26 cellular contexts compared by ENCODE assay signal in genomic region chr9:76989501-76989900, GRCh38. TPM values are rescaled to one million over a fixed set of nuclear protein-coding genes. Genes with fewer than 3 reads are reported as not detected.
DNase-seq lines count a peak whose midpoint lies in the region; FAIRE-seq and TF ChIP-seq lines count a peak whose summit lies in the region.
"Had no signal": no experiment of that assay in that cellular context is flagged by ENCODE, and none has a peak within 500 bp of the region (broad histone marks: within the 10 kb centered on the region; RNA-seq: fewer than 3 reads in every experiment).

No MANE protein-coding gene starts in this region.

- no peaks in the 10 kb centered on the region for H3K36me3 ChIP-seq in Karpas-422 (ENCODE audit: insufficient read depth, low read length)
- H3K36me3 ChIP-seq: BLaER1 treated with 17β-estradiol and CSF1 and Interleukin-3, amounts not matched to agents 10 nM and 100 nM had no signal

- no peaks in the 10 kb centered on the region for H3K36me3 Mint-ChIP-seq in activated naive CD8-positive, alpha-beta T cell treated with anti-CD3 and anti-CD28 coated beads for 36 hours
- H3K36me3 Mint-ChIP-seq: CD4-positive, CD25-positive, alpha-beta regulatory T cell; CD8-positive, alpha-beta memory T cell had no signal

- DNase-seq in Ammon's horn (ENCODE audit: low spot score) (peak; percentile 49), Karpas-422 (peak; percentile 44), globus pallidus (ENCODE audit: low spot score) (peak; percentile 63), putamen (ENCODE audit: low spot score) (peak; percentile 10), D721Med (ENCODE audit: insufficient read length, low spot score) (no peak), NK-92 (lab: John Stamatoyannopoulos, UW; ENCODE audit: unreplicated experiment) (no peak)
- no peak for DNase-seq in activated naive CD8-positive, alpha-beta T cell treated with anti-CD3 and anti-CD28 coated beads for 36 hours
- DNase-seq: 8988T; Caco-2; CD4-positive, CD25-positive, alpha-beta regulatory T cell; CD8-positive, alpha-beta memory T cell; DMS153; DMS79; GDM1; HCEC 1CT; IMR-90 had no signal

- H3K79me2 ChIP-seq in Karpas-422 (ENCODE audit: low read length), result no peaks in the 10 kb centered on the region

- H3K27me3 ChIP-seq in Karpas-422 (ENCODE audit: low read length), result no peaks in the 10 kb centered on the region
- H3K27me3 ChIP-seq: BLaER1 treated with 17β-estradiol and CSF1 and Interleukin-3, amounts not matched to agents 10 nM and 100 nM had no signal

- no peak overlapping the region for H3K9ac ChIP-seq in Karpas-422 (ENCODE audit: low read length)
- H3K9ac ChIP-seq: BLaER1 treated with 17β-estradiol and CSF1 and Interleukin-3, amounts not matched to agents 10 nM and 100 nM had no signal

- no peak overlapping the region for H3K27ac Mint-ChIP-seq in activated naive CD8-positive, alpha-beta T cell treated with anti-CD3 and anti-CD28 coated beads for 36 hours
- H3K27ac Mint-ChIP-seq: B cell; CD4-positive, CD25-positive, alpha-beta regulatory T cell; CD8-positive, alpha-beta memory T cell; GM23338 had no signal

- peak overlapping the region; percentile 37; the same call in 1 of the 2 replicates for H3K27ac ChIP-seq in Karpas-422 (ENCODE audit: low read length)
- H3K27ac ChIP-seq: BLaER1 treated with 17β-estradiol and CSF1 and Interleukin-3, amounts not matched to agents 10 nM and 100 nM; HL-60 had no signal

- no peak for FAIRE-seq in D721Med (lab: Jason Lieb, UNC)
- FAIRE-seq: GM12892, GM18507, H54, HTR-8/SVneo had no signal

- no peak overlapping the region for H3K4me3 Mint-ChIP-seq in activated naive CD8-positive, alpha-beta T cell treated with anti-CD3 and anti-CD28 coated beads for 36 hours
- H3K4me3 Mint-ChIP-seq: B cell; CD4-positive, CD25-positive, alpha-beta regulatory T cell; CD8-positive, alpha-beta memory T cell; GM23338 had no signal

- H3K9me3 Mint-ChIP-seq in activated naive CD8-positive, alpha-beta T cell treated with anti-CD3 and anti-CD28 coated beads for 36 hours, result no peaks in the 10 kb centered on the region
- H3K9me3 Mint-ChIP-seq: CD4-positive, CD25-positive, alpha-beta regulatory T cell; CD8-positive, alpha-beta memory T cell; GM23338 had no signal

- H3K9me3 ChIP-seq in Karpas-422 (ENCODE audit: low read length), result no peaks in the 10 kb centered on the region
- H3K9me3 ChIP-seq: BLaER1 treated with 17β-estradiol and CSF1 and Interleukin-3, amounts not matched to agents 10 nM and 100 nM; Caco-2 had no signal

- H3K4me3 ChIP-seq in Karpas-422 (ENCODE audit: low read length), result no peak overlapping the region
- H3K4me3 ChIP-seq: BLaER1 treated with 17β-estradiol and CSF1 and Interleukin-3, amounts not matched to agents 10 nM and 100 nM; GM23338 had no signal

- H3K4me2 ChIP-seq in Karpas-422 (ENCODE audit: low read depth, low read length, poor library complexity, severe bottlenecking), result peak overlapping the region; percentile 22
- H3K4me2 ChIP-seq: BLaER1 treated with 17β-estradiol and CSF1 and Interleukin-3, amounts not matched to agents 10 nM and 100 nM; GM23338 had no signal

- no peaks in the 10 kb centered on the region for H4K20me1 ChIP-seq in Karpas-422 (ENCODE audit: insufficient read depth, low read depth, low read length)
- H4K20me1 ChIP-seq: BLaER1 treated with 17β-estradiol and CSF1 and Interleukin-3, amounts not matched to agents 10 nM and 100 nM had no signal

- peaks cover 26% of the 10 kb centered on the region for H3K4me1 ChIP-seq in Karpas-422 (ENCODE audit: low read length)
- H3K4me1 ChIP-seq: Caco-2 had no signal

- H3K9me2 ChIP-seq in Karpas-422 (replicated peaks; ENCODE audit: insufficient read depth, low read length), result no peaks in the 10 kb centered on the region

- TF ChIP-seq CTCF in D721Med (IDR thresholded peaks at IDR 0.05; ENCODE audit: insufficient read depth, missing control alignments), result no peak

- H3K4me1 Mint-ChIP-seq in activated naive CD8-positive, alpha-beta T cell treated with anti-CD3 and anti-CD28 coated beads for 36 hours, result no peaks in the 10 kb centered on the region
- H3K4me1 Mint-ChIP-seq: B cell; CD4-positive, CD25-positive, alpha-beta regulatory T cell; CD8-positive, alpha-beta memory T cell had no signal

- H3K27me3 Mint-ChIP-seq in activated naive CD8-positive, alpha-beta T cell treated with anti-CD3 and anti-CD28 coated beads for 36 hours, result peaks cover 8% of the 10 kb centered on the region

- no peak overlapping the region for H2AFZ ChIP-seq in Karpas-422 (ENCODE audit: low read length)
- H2AFZ ChIP-seq: GM23338 had no signal

RNA-seq across cellular contexts. Expression of gene FOXB2, which starts 30.0 kb away (rescaled TPM):
- not detected in 2 replicates for total RNA-seq in Karpas-422 (2014; rRNA removed; shearing (Covaris generic); ENCODE audit: low replicate concordance)
- not detected for total RNA-seq in activated naive CD8-positive, alpha-beta T cell treated with anti-CD3 and anti-CD28 coated beads for 36 hours
- total RNA-seq: A673; B cell; Caco-2; CD4-positive, CD25-positive, alpha-beta regulatory T cell; CD8-positive, alpha-beta memory T cell; Daoy; GM23338; IMR-90 had no signal

Comparison
In these comparisons a context has a peak if more than half of its experiments do, and no peak if none do; other contexts are left out.
1. DNase-seq: peak in Ammon's horn (single experiment), Karpas-422 (single experiment), globus pallidus (single experiment) and putamen (single experiment); none in activated naive CD8-positive, alpha-beta T cell treated with anti-CD3 and anti-CD28 coated beads for 36 hours (single experiment), D721Med (single experiment) and NK-92 (single experiment).